ENCODE assay signal across 9 cellular contexts in the genomic region with DNA sequence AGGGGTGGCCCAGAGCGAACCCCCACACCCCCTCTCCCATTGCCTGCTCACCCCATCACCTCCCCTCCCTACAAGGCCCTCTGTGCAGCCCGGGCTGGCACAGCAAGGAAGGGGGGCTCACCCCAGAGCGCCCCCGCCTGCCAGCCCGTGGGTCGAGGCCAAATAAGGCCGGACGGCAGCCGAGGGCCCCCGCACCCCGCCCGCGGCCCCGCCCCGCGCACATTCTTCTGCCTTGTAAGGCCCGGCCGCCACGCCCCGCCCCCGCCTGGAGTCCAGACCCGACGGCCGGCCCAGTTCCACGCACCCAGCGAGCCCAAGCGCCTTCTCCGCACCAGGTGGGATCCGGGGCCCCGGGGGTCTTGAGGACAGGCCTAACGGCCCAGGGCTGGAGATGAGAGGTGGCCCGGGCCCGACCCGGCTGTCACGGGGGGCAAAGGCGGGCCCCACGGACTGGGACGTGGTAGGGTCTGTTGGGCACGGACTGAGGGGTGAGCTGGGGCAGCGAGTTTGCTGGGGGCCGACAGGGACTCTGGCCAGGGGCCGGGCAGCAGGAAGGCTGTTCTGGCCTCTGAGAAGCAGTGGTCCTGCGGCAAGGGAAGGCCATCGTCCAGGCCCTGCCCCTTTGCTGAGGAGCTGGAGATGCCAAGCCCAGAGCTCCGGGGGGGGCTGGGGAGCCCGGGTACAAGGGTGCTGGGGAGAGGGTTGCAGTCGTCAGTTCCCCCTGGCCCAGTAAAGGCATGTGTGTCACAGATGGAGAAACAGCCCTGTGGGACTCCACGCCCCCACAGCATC. TPM values are rescaled to one million over a fixed set of nuclear protein-coding genes. Genes with fewer than 3 reads are reported as not detected.
DNase-seq lines count a peak whose midpoint lies in the region; ATAC-seq and TF ChIP-seq lines count a peak whose summit lies in the region.
"Had no signal": no experiment of that assay in that cellular context is flagged by ENCODE, and none has a peak within 500 bp of the region (broad histone marks: within the 10 kb centered on the region; RNA-seq: fewer than 3 reads in every experiment).

MYL9 (plus strand) TSS at position 293 of the 792 bp plus-strand sequence. CDS start 3,366 bp downstream, outside the sequence.

- TF ChIP-seq CTCF in HCT116 (IDR thresholded peaks at IDR 0.05 in 2 of 3, conservative IDR thresholded peaks at IDR 0.05 in 1 of 3; ENCODE audit: borderline replicate concordance in 1 of 3, insufficient read depth in 1 of 3, low read depth in 2 of 3, low read length in 2 of 3) (no peak), psoas muscle (IDR thresholded peaks at IDR 0.05) (no peak)
- TF ChIP-seq CTCF in CD8-positive, alpha-beta T cell (IDR thresholded peaks at IDR 0.05) = no peak

- TF ChIP-seq POLR2A in HCT116 (IDR thresholded peaks at IDR 0.05; ENCODE audit: borderline replicate concordance, extremely low read depth, insufficient read depth, insufficient read length) = no peak

- ATAC-seq in HCT116 (peak; percentile 84), right cardiac atrium (peak; percentile 89 to 90), psoas muscle (peak; percentile 43 to 82 (median 62))
- no peak for ATAC-seq in CD8-positive, alpha-beta T cell

- H3K4me1 Mint-ChIP-seq in CD8-positive, alpha-beta T cell (ENCODE audit: low read depth) = peaks cover 2% of the 10 kb centered on the region

- RAD21 ChIA-PET in HCT116 (lab: Charles Lee; ENCODE audit: low non-redundant PET in 1 of 2, low total read pairs in 2 of 2, uncharacterized antibody in 2 of 2, unreplicated experiment in 2 of 2) = no interaction called here

- WGBS in right cardiac atrium = 3% methylated on average over 48 of the region's 48 CpGs
- 3 to 9% (median 7%) methylated on average over 29 to 48 of the region's 48 CpGs for WGBS in psoas muscle, 3 donors

- peak within 1 kb of the TSS; percentile 97 for H3K4me2 ChIP-seq in HCT116 (ENCODE audit: low read length)

- no peak within 1 kb of the TSS for H3K4me3 Mint-ChIP-seq in CD8-positive, alpha-beta T cell
- H3K4me3 Mint-ChIP-seq: T-helper 1 cell treated with Interleukin-12 subunit alpha and Interleukin-12 subunit beta and Interleukin-4 antibody, amounts not matched to agents 30 μg/mL and 1 μg/mL, for 36 hours had no signal

- peak within 1 kb of the TSS; percentile 78 to 92 for H3K4me3 ChIP-seq in HCT116 (replicated peaks in 1 of 2; ENCODE audit: low read depth in 1 of 2, low read length in 2 of 2)
- H3K4me3 ChIP-seq in right cardiac atrium (ENCODE audit: low read length) = peak within 1 kb of the TSS; percentile 63
- peak within 1 kb of the TSS; percentile 74 for H3K4me3 ChIP-seq in psoas muscle
- H3K4me3 ChIP-seq in CD8-positive, alpha-beta T cell (ENCODE audit: low read depth, low read length) = no peak within 1 kb of the TSS

- H3K27ac ChIP-seq in HCT116 (ENCODE audit: low read depth, low read length) (peak within 1 kb of the TSS; percentile 87), right cardiac atrium (ENCODE audit: low read length) (peak within 1 kb of the TSS; percentile 64), psoas muscle (peak within 1 kb of the TSS; percentile 79)
- no peak within 1 kb of the TSS for H3K27ac ChIP-seq in CD8-positive, alpha-beta T cell (ENCODE audit: low read depth, low read length)

- POLR2A ChIA-PET in HCT116 (lab: Charles Lee) = interaction anchor here (0.6 to 1.7 kb wide), 2 partner anchors 64 to 295 kb away, joined by 3 to 4 read pairs; partner anchors contain the start of gene RAB5IF
- POLR2A ChIA-PET in CD8-positive, alpha-beta T cell (lab: Charles Lee) = no interaction called here

- H3K9me2 ChIP-seq in HCT116 (ENCODE audit: insufficient read depth) = no peaks in the 10 kb centered on the region

- DNase-seq in HCT116 (ENCODE audit: low read depth, low spot score) = no peak
- DNase-seq in amniotic stem cell (lab: John Stamatoyannopoulos, UW) = peak; percentile 59
- DNase-seq in right cardiac atrium = peak; percentile 95 to 99 (median 98)
- DNase-seq in psoas muscle = peak; percentile 90 to 91
- DNase-seq in CD8-positive, alpha-beta T cell = no peak
- no peak for DNase-seq in NCI-H1694 (lab: John Stamatoyannopoulos, UW)
- DNase-seq in NCI-H2196 (lab: John Stamatoyannopoulos, UW; ENCODE audit: unreplicated experiment) = no peak
- no peak for DNase-seq in NCI-H446 (lab: John Stamatoyannopoulos, UW)

- TF ChIP-seq RAD21 in HCT116 (IDR thresholded peaks at IDR 0.05; ENCODE audit: low read depth) = no peak

- CTCF ChIA-PET in HCT116 (lab: Charles Lee) = interaction anchor here (1.0 to 1.5 kb wide), 4 partner anchors 10 to 64 kb away, joined by 3 to 5 read pairs (median 3); partner anchors contain the start of gene RAB5IF
- CTCF ChIA-PET in CD8-positive, alpha-beta T cell (lab: Charles Lee) = no interaction called here

- intact Hi-C loops in HCT116 (cut with micrococcal nuclease) = no loop called here
- intact Hi-C loops in right cardiac atrium (cut with DNase I) = loop anchor here in 3 of 4 donors (5.0 kb wide), 2 partner anchors 74 to 79 kb away; no protein-coding TSS in a partner anchor
- intact Hi-C loops in psoas muscle (cut with DNase I) = no loop called here
- intact Hi-C loops in CD8-positive, alpha-beta T cell (cut with DNase I, micrococcal nuclease) = no loop called here

- H3K9me3 ChIP-seq in HCT116 (ENCODE audit: control insufficient read depth in 1 of 2, insufficient read depth in 1 of 2, low read depth in 1 of 2, low read length in 2 of 2) (no peaks in the 10 kb centered on the region), right cardiac atrium (ENCODE audit: control insufficient read depth, low read length) (no peaks in the 10 kb centered on the region), psoas muscle (no peaks in the 10 kb centered on the region)
- H3K9me3 ChIP-seq in CD8-positive, alpha-beta T cell (ENCODE audit: low read length) = no peaks in the 10 kb centered on the region

- H3K36me3 ChIP-seq in HCT116 (ENCODE audit: control insufficient read depth in 1 of 2, insufficient read depth in 2 of 2, low read length in 2 of 2) (no peaks in the 10 kb centered on the region), psoas muscle (ENCODE audit: insufficient read depth in 1 of 2, low read depth in 1 of 2) (peaks cover 0 to 3% of the 10 kb centered on the region in 2 donors)
- H3K36me3 ChIP-seq in CD8-positive, alpha-beta T cell (ENCODE audit: insufficient read depth, low read length) = no peaks in the 10 kb centered on the region

- BruUV-seq in HCT116 (replicated peaks; lab: Mats Ljungman, UMichigan) = TSS peak; percentile 39

- H3K27me3 ChIP-seq in HCT116 (ENCODE audit: insufficient read depth, low read length) (no peaks in the 10 kb centered on the region), right cardiac atrium (ENCODE audit: control insufficient read depth, insufficient read depth) (no peaks in the 10 kb centered on the region), psoas muscle (ENCODE audit: insufficient read depth in 3 of 3, low read length in 2 of 3) (no peaks in the 10 kb centered on the region)
- no peaks in the 10 kb centered on the region for H3K27me3 ChIP-seq in CD8-positive, alpha-beta T cell (ENCODE audit: insufficient read depth, low read length)

- H3K36me3 Mint-ChIP-seq in CD8-positive, alpha-beta T cell = no peaks in the 10 kb centered on the region

- H3K27ac Mint-ChIP-seq in CD8-positive, alpha-beta T cell = no peak within 1 kb of the TSS
- H3K27ac Mint-ChIP-seq: T-helper 1 cell treated with Interleukin-12 subunit alpha and Interleukin-12 subunit beta and Interleukin-4 antibody, amounts not matched to agents 30 μg/mL and 1 μg/mL, for 36 hours had no signal

- peaks cover 7% of the 10 kb centered on the region; the same call in 1 of the 2 replicates for H3K79me2 ChIP-seq in HCT116 (ENCODE audit: insufficient read depth, low read length)

- H4K20me1 ChIP-seq in HCT116 (ENCODE audit: insufficient read depth) = no peaks in the 10 kb centered on the region

- H3K4me1 ChIP-seq in HCT116 (ENCODE audit: control insufficient read depth in 1 of 2, insufficient read depth in 2 of 2, low read length in 2 of 2) = peaks cover 2 to 24% of the 10 kb centered on the region in 2 experiments; a peak in 3 of 4 replicates
- H3K4me1 ChIP-seq in right cardiac atrium (ENCODE audit: control insufficient read depth, insufficient read depth, low read length) = peaks cover 9% of the 10 kb centered on the region
- H3K4me1 ChIP-seq in psoas muscle = peaks cover 8% of the 10 kb centered on the region
- H3K4me1 ChIP-seq in CD8-positive, alpha-beta T cell (ENCODE audit: insufficient read depth, low read length) = no peaks in the 10 kb centered on the region

- no peak within 1 kb of the TSS for H2AFZ ChIP-seq in HCT116 (ENCODE audit: low read depth, low read length, poor library complexity, severe bottlenecking)

- no peaks in the 10 kb centered on the region for H3K27me3 Mint-ChIP-seq in CD8-positive, alpha-beta T cell (ENCODE audit: low read depth)

- H3K9ac ChIP-seq in HCT116 (ENCODE audit: low read length) = peak within 1 kb of the TSS; percentile 79

- no peaks in the 10 kb centered on the region for H3K9me3 Mint-ChIP-seq in CD8-positive, alpha-beta T cell
- H3K9me3 Mint-ChIP-seq: T-helper 1 cell treated with Interleukin-12 subunit alpha and Interleukin-12 subunit beta and Interleukin-4 antibody, amounts not matched to agents 30 μg/mL and 1 μg/mL, for 36 hours had no signal

TF ChIP-seq in HCT116, 20 proteins besides CTCF, POLR2A, EP300 and RAD21 (continues in another document):
- no peak for TF ChIP-seq ELF1 (IDR thresholded peaks at IDR 0.05; ENCODE audit: borderline replicate concordance, low read depth)
- no peak for TF ChIP-seq JUND (IDR thresholded peaks at IDR 0.05)
- TF ChIP-seq ZFX (IDR thresholded peaks at IDR 0.05) = peak; percentile 58; the same call in 1 of the 2 replicates
- TF ChIP-seq CBX3 (IDR thresholded peaks at IDR 0.05; ENCODE audit: low read depth) = no peak

RNA-seq across cellular contexts. Expression of gene MYL9, which starts in this region (rescaled TPM):
- total RNA-seq in HCT116 (2021; ENCODE audit: unreplicated experiment) (49.3 TPM), right cardiac atrium (1,000 to 10,000 TPM; 1,717 to 2,567 (median 2,144) TPM), psoas muscle (10 to 100 TPM; 42.5 to 86.6 (median 44.5) TPM)
- polyA plus RNA-seq in HCT116 (2012) = 34.4 and 43.3 TPM in 2 replicates
- polyA plus RNA-seq in right cardiac atrium (1,393 TPM), psoas muscle (10 to 100 TPM; 23.1 to 33.7 (median 27.2) TPM)
- total RNA-seq in CD8-positive, alpha-beta T cell = not detected

Comparison
In these comparisons a context has a peak if more than half of its experiments do, and no peak if none do; other contexts are left out.
1. RNA of gene MYL9 (total RNA-seq): 1,717 to 2,567 TPM in right cardiac atrium, 49.3 TPM in HCT116 (single experiment) and 42.5 to 86.6 TPM in psoas muscle; not detected in CD8-positive, alpha-beta T cell; every median in the first group is over 10 times any median in the second.
2. RNA of gene MYL9 (total RNA-seq): 1,717 to 2,567 TPM in right cardiac atrium; 49.3 TPM in HCT116 (single experiment) and 42.5 to 86.6 TPM in psoas muscle; every median in the first group is over 10 times any median in the second.
3. RNA of gene MYL9 (polyA plus RNA-seq): 1,393 TPM in right cardiac atrium (single experiment); 23.1 to 33.7 TPM in psoas muscle; every median in the first group is over 10 times any median in the second.
4. DNase-seq: peak in amniotic stem cell (single experiment), right cardiac atrium (3 of 3) and psoas muscle (2 of 2); none in HCT116 (single experiment), CD8-positive, alpha-beta T cell (0 of 7), NCI-H1694 (single experiment), NCI-H2196 (single experiment) and NCI-H446 (0 of 2).
5. intact Hi-C loops: an anchor here in right cardiac atrium (5.0 kb wide); none called in HCT116, psoas muscle and CD8-positive, alpha-beta T cell.